In the genomic region with DNA sequence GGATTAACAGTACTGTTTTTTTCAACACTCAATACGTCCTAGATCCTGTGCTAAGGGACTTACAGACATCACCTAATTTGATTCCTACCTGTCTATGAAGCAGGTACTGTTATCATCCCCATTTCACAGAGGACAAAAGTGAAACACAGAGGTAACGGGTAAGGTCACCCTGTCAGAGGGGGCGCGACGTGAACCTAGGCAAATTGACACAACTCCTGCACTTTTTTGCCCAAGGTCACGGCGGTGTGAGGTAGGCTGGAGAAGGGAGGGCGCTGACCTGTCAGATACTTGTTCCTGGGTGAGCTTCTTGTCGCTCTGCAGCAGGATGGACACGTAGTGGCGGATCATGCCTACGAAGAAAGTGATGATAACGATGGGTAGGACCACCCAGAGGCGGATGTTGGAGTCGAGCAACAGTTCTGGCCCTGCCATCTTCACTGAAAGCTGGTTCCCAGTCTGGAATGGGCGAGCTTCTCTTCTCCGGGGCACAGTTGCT, we compare ENCODE assay signal across 8 cellular contexts. TPM values are rescaled to one million over a fixed set of nuclear protein-coding genes. Genes with fewer than 3 reads are reported as not detected.
DNase-seq lines count a peak whose midpoint lies in the region; ATAC-seq, FAIRE-seq and TF ChIP-seq lines count a peak whose summit lies in the region.

No MANE protein-coding gene starts in this region.

- no peaks in the 10 kb centered on the region for H3K9me3 ChIP-seq in CD8-positive, alpha-beta memory T cell (ENCODE audit: low read length)

- FAIRE-seq in RCC 7860 (lab: Jason Lieb, UNC): no peak

- H3K36me3 Mint-ChIP-seq in CD8-positive, alpha-beta memory T cell: peaks cover 0 to 23% (median 2%) of the 10 kb centered on the region in 3 donors
- no peaks in the 10 kb centered on the region for H3K36me3 Mint-ChIP-seq in naive B cell

- H3K27me3 ChIP-seq in CD8-positive, alpha-beta memory T cell (ENCODE audit: insufficient read depth, low read length, poor library complexity, severe bottlenecking): no peaks in the 10 kb centered on the region
- no peaks in the 10 kb centered on the region for H3K27me3 ChIP-seq in dorsolateral prefrontal cortex

- CTCF ChIA-PET in CD8-positive, alpha-beta memory T cell (lab: Charles Lee): interaction anchor here (0.9 to 3.7 kb wide), 6 partner anchors 34 to 335 kb away, joined by 3 to 20 read pairs (median 4); partner anchors contain the start of genes CRELD1, PRRT3 and SEC13

- H3K4me1 ChIP-seq in CD8-positive, alpha-beta memory T cell (ENCODE audit: insufficient read depth, low read length): peaks cover 27% of the 10 kb centered on the region

- peak overlapping the region; percentile 95 to 99 (median 98) for H3K27ac Mint-ChIP-seq in CD8-positive, alpha-beta memory T cell
- H3K27ac Mint-ChIP-seq in naive B cell: peak overlapping the region; percentile 99 to 100 (median 100)

- H3K27me3 Mint-ChIP-seq in CD8-positive, alpha-beta memory T cell: peaks cover 0 to 5% of the 10 kb centered on the region in 2 donors
- no peaks in the 10 kb centered on the region for H3K27me3 Mint-ChIP-seq in naive B cell

- POLR2A ChIA-PET in CD8-positive, alpha-beta memory T cell (lab: Charles Lee): interaction anchor here (0.6 to 2.5 kb wide), 5 partner anchors 53 to 212 kb away, joined by 3 to 22 read pairs (median 5); partner anchors contain the start of genes ARPC4, CRELD1 and JAGN1

- intact Hi-C loops in dorsolateral prefrontal cortex (cut with DNase I): loop anchor here (1.0 to 5.0 kb wide), 3 partner anchors 34 to 41 kb away; partner anchors contain the start of genes FANCD2 (in 2 of the 2) and PRRT3 (in 1 of the 2)

- H3K36me3 ChIP-seq in CD8-positive, alpha-beta memory T cell (ENCODE audit: insufficient read depth, low read length): no peaks in the 10 kb centered on the region

- peak overlapping the region; percentile 97 for H3K27ac ChIP-seq in CD8-positive, alpha-beta memory T cell (ENCODE audit: low read depth, low read length)
- H3K27ac ChIP-seq in dorsolateral prefrontal cortex: peak overlapping the region in 49 of 59 donors; percentile 1 to 91 (median 68)

- ATAC-seq in GM21526 (IDR thresholded peaks at IDR 0.05; ENCODE audit: low FRiP score, unreplicated experiment) (peak; percentile 21), naive B cell (ENCODE audit: low read depth in 2 of 2) (peak; percentile 12 to 13)

- H3K4me3 Mint-ChIP-seq in CD8-positive, alpha-beta memory T cell: peak overlapping the region; percentile 93 to 97 (median 95)
- peak overlapping the region; percentile 93 to 100 (median 99) for H3K4me3 Mint-ChIP-seq in naive B cell

- peaks cover 27 to 48% (median 34%) of the 10 kb centered on the region in 3 donors for H3K4me1 Mint-ChIP-seq in CD8-positive, alpha-beta memory T cell
- H3K4me1 Mint-ChIP-seq in naive B cell: peaks cover 15 to 48% (median 16%) of the 10 kb centered on the region in 3 donors

- DNase-seq in CD8-positive, alpha-beta memory T cell: no peak
- DNase-seq in Jurkat, Clone E6-1 (ENCODE audit: low read depth, low spot score): no peak
- DNase-seq in dorsolateral prefrontal cortex (no peak), naive B cell (no peak), midbrain (lab: John Stamatoyannopoulos, UW) (no peak), SHP77 treated with DMSO at 0.1 percent for 48 hours (lab: John Stamatoyannopoulos, UW) (no peak), RCC 7860 (ENCODE audit: low spot score) (no peak)

- peak overlapping the region; percentile 100 for H3K4me3 ChIP-seq in CD8-positive, alpha-beta memory T cell (ENCODE audit: low read length)
- H3K4me3 ChIP-seq in Jurkat, Clone E6-1 (ENCODE audit: low read length): peak overlapping the region; percentile 98
- peak overlapping the region; percentile 67 to 100 (median 93) for H3K4me3 ChIP-seq in dorsolateral prefrontal cortex

- H3K9me3 Mint-ChIP-seq in CD8-positive, alpha-beta memory T cell: no peaks in the 10 kb centered on the region
- no peaks in the 10 kb centered on the region for H3K9me3 Mint-ChIP-seq in naive B cell

- no peak for TF ChIP-seq CTCF in dorsolateral prefrontal cortex (IDR thresholded peaks at IDR 0.05 in 54 of 56, conservative IDR thresholded peaks at IDR 0.05 in 2 of 56; ENCODE audit: low read depth in 1 of 56, partially characterized antibody in 56 of 56)

RNA-seq across cellular contexts. Expression of gene EMC3, which starts 0.4 kb away (rescaled TPM):
- 10 to 100 TPM; 56.3 to 56.8 TPM for total RNA-seq in CD8-positive, alpha-beta memory T cell
- polyA plus RNA-seq in CD8-positive, alpha-beta memory T cell: 90.9 TPM
- polyA plus RNA-seq in Jurkat, Clone E6-1 (2012; ENCODE audit: insufficient read depth, insufficient read length): 76.9 TPM
- 10 to 100 TPM; 41.1 to 93.1 (median 69.8) TPM for total RNA-seq in dorsolateral prefrontal cortex
- 10 to 100 TPM; 43.5 to 72.0 (median 54.8) TPM for polyA plus RNA-seq in naive B cell (ENCODE audit: low read depth in 6 of 6)

RNA-seq across cellular contexts. Expression of gene PRRT3, which starts 34.1 kb away (rescaled TPM):
- total RNA-seq in CD8-positive, alpha-beta memory T cell: 10 to 100 TPM; 12.1 to 12.3 TPM
- 5.4 TPM for polyA plus RNA-seq in CD8-positive, alpha-beta memory T cell
- polyA plus RNA-seq in Jurkat, Clone E6-1 (2012; ENCODE audit: insufficient read depth, insufficient read length): 3.0 TPM
- total RNA-seq in dorsolateral prefrontal cortex: 10 to 100 TPM; 13.3 to 49.4 (median 36.1) TPM
- under 1 TPM; 0.22 to 0.82 (median 0.52) TPM for polyA plus RNA-seq in naive B cell (ENCODE audit: low read depth in 6 of 6)

RNA-seq across cellular contexts. Expression of gene FANCD2, which starts 40.0 kb away (rescaled TPM):
- 10 to 100 TPM; 55.9 to 56.2 TPM for total RNA-seq in CD8-positive, alpha-beta memory T cell
- polyA plus RNA-seq in CD8-positive, alpha-beta memory T cell: 6.3 TPM
- polyA plus RNA-seq in Jurkat, Clone E6-1 (2012; ENCODE audit: insufficient read depth, insufficient read length): 67.2 TPM
- total RNA-seq in dorsolateral prefrontal cortex: 1 to 10 TPM in 119 of 120 experiments, under 1 TPM in 1; 0.71 to 6.8 (median 2.9) TPM
- 10 to 100 TPM in 4 of 6 donors, 1 to 10 TPM in 2; 6.7 to 13.6 (median 11.2) TPM for polyA plus RNA-seq in naive B cell (ENCODE audit: low read depth in 6 of 6)

RNA-seq across cellular contexts. Expression of gene CRELD1, which starts 52.6 kb away (rescaled TPM):
- 10 to 100 TPM; 14.0 to 16.0 TPM for total RNA-seq in CD8-positive, alpha-beta memory T cell
- polyA plus RNA-seq in CD8-positive, alpha-beta memory T cell: 24.5 TPM
- 24.1 TPM for polyA plus RNA-seq in Jurkat, Clone E6-1 (2012; ENCODE audit: insufficient read depth, insufficient read length)
- total RNA-seq in dorsolateral prefrontal cortex: 100 to 1,000 TPM in 31 of 120 experiments, 10 to 100 TPM in 89; 53.2 to 167 (median 87.2) TPM
- polyA plus RNA-seq in naive B cell (ENCODE audit: low read depth in 6 of 6): 10 to 100 TPM; 16.5 to 60.6 (median 27.5) TPM

Comparison
In these comparisons a context has a peak if more than half of its experiments do, and no peak if none do; other contexts are left out.
1. RNA of gene FANCD2, which starts 40.0 kb away (total RNA-seq): 55.9 to 56.2 TPM in CD8-positive, alpha-beta memory T cell; 0.71 to 6.8 TPM in dorsolateral prefrontal cortex; every median in the first group is over 4 times any median in the second.
2. Peak in every context shown above with its lines, with median percentiles within 50 percentile points of each other: H3K4me3 ChIP-seq.